Comparison of ENCODE assay signal across 8 cellular contexts in the genomic region with DNA sequence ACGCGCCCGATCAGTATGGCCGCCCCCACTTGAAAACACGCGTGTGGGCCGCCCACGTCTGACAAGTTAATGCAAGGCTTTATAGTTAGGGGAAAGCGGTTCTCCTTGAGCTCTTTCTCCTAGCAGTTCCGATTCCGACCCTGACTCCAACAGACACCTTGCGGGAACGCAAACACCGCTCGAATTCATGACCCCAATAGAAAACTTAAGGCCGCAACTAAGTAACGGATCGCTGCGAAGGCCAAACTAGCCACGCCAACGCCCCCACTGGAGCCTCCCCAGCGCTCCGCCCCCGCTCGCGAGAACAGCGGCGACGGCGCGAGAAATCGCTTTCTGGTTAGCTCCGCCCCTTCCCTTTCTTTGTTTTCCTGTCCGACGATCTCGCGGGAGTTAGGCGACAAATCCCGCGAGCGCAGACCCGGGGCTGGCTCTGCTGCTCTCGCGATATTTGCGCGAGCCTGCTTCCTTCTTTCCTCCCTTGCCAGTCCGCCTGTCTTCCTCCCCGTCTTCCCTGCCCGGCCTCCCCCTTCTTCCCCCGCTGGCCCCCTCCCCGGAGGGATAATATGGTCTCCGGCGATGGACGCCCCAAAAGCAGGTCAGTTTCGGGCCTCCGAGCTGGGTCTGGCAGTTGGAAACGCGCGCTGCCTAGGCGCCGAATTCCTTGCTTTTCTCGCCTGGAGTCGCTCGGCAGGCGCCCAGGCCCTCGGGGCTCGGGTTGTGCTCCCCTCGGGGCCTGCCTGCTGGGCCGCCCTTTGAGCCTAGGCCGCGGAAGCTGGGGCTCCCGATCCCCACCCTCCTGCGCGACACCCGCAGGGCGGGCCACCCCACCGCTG. TPM values are rescaled to one million over a fixed set of nuclear protein-coding genes. Genes with fewer than 3 reads are reported as not detected.
A peak's percentile ranks its signal among the peaks of the same experiment; 100 is the strongest.
DNase-seq lines count a peak whose midpoint lies in the region; ATAC-seq, FAIRE-seq and TF ChIP-seq lines count a peak whose summit lies in the region.

A gene with protein sequence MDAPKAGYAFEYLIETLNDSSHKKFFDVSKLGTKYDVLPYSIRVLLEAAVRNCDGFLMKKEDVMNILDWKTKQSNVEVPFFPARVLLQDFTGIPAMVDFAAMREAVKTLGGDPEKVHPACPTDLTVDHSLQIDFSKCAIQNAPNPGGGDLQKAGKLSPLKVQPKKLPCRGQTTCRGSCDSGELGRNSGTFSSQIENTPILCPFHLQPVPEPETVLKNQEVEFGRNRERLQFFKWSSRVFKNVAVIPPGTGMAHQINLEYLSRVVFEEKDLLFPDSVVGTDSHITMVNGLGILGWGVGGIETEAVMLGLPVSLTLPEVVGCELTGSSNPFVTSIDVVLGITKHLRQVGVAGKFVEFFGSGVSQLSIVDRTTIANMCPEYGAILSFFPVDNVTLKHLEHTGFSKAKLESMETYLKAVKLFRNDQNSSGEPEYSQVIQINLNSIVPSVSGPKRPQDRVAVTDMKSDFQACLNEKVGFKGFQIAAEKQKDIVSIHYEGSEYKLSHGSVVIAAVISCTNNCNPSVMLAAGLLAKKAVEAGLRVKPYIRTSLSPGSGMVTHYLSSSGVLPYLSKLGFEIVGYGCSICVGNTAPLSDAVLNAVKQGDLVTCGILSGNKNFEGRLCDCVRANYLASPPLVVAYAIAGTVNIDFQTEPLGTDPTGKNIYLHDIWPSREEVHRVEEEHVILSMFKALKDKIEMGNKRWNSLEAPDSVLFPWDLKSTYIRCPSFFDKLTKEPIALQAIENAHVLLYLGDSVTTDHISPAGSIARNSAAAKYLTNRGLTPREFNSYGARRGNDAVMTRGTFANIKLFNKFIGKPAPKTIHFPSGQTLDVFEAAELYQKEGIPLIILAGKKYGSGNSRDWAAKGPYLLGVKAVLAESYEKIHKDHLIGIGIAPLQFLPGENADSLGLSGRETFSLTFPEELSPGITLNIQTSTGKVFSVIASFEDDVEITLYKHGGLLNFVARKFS (plus strand): TSS at position 455 of the 833 bp plus-strand sequence. CDS start 122 bp downstream, at position 577.

- peaks cover 0 to 13% of the 10 kb centered on the region in 2 donors for H3K4me1 ChIP-seq in ascending aorta
- H3K4me1 ChIP-seq in right atrium auricular region = peaks cover 0 to 33% of the 10 kb centered on the region in 2 donors
- H3K4me1 ChIP-seq in psoas muscle = peaks cover 36% of the 10 kb centered on the region

- no peaks in the 10 kb centered on the region for H3K9me3 Mint-ChIP-seq in T-helper 2 cell treated with Interferon-gamma antibody and Interleukin-4, amounts not matched to agents 5 μg/mL and 100 μg/mL, for 36 hours

- peaks cover 28% of the 10 kb centered on the region for H3K36me3 Mint-ChIP-seq in T-helper 2 cell treated with Interferon-gamma antibody and Interleukin-4, amounts not matched to agents 5 μg/mL and 100 μg/mL, for 36 hours (ENCODE audit: low read depth)

- TF ChIP-seq CTCF in ascending aorta (IDR thresholded peaks at IDR 0.05) = no peak
- no peak for TF ChIP-seq CTCF in right atrium auricular region (IDR thresholded peaks at IDR 0.05)
- TF ChIP-seq CTCF in psoas muscle (IDR thresholded peaks at IDR 0.05) = no peak

- peak; percentile 88 to 93 for DNase-seq in NCI-H1930 (lab: John Stamatoyannopoulos, UW)
- DNase-seq in T-helper 2 cell treated with Interferon-gamma antibody and Interleukin-4, amounts not matched to agents 5 μg/mL and 100 μg/mL, for 36 hours (ENCODE audit: low spot score) = peak; percentile 98
- peak; percentile 97 to 99 for DNase-seq in ascending aorta (ENCODE audit: low spot score in 2 of 2)
- peak; percentile 98 for DNase-seq in right atrium auricular region (ENCODE audit: low spot score)
- DNase-seq in psoas muscle = peak; percentile 97 to 99
- peak; percentile 99 for DNase-seq in urothelium cell line (ENCODE audit: low spot score)

- 0 to 1% (median 1%) methylated on average over 77 of the region's 77 CpGs for WGBS in psoas muscle, 3 donors

- H3K27me3 ChIP-seq in ascending aorta (no peaks in the 10 kb centered on the region), right atrium auricular region (no peaks in the 10 kb centered on the region), psoas muscle (ENCODE audit: insufficient read depth in 3 of 3, low read length in 2 of 3) (no peaks in the 10 kb centered on the region)

- no peaks in the 10 kb centered on the region for H3K27me3 Mint-ChIP-seq in T-helper 2 cell treated with Interferon-gamma antibody and Interleukin-4, amounts not matched to agents 5 μg/mL and 100 μg/mL, for 36 hours (ENCODE audit: low read depth)

- H3K27ac ChIP-seq in ascending aorta (peak within 1 kb of the TSS; percentile 90 to 97), right atrium auricular region (peak within 1 kb of the TSS; percentile 96 to 99), psoas muscle (peak within 1 kb of the TSS; percentile 97)

- H3K4me3 Mint-ChIP-seq in T-helper 2 cell treated with Interferon-gamma antibody and Interleukin-4, amounts not matched to agents 5 μg/mL and 100 μg/mL, for 36 hours = peak within 1 kb of the TSS; percentile 82

- peak within 1 kb of the TSS; percentile 95 for H3K27ac Mint-ChIP-seq in T-helper 2 cell treated with Interferon-gamma antibody and Interleukin-4, amounts not matched to agents 5 μg/mL and 100 μg/mL, for 36 hours

- H3K9me3 ChIP-seq in ascending aorta (no peaks in the 10 kb centered on the region), right atrium auricular region (no peaks in the 10 kb centered on the region), psoas muscle (no peaks in the 10 kb centered on the region)

- FAIRE-seq in urothelium cell line (lab: Jason Lieb, UNC) = peak; percentile 17

- ATAC-seq in GM18499 (IDR thresholded peaks at IDR 0.05; ENCODE audit: insufficient read depth, unreplicated experiment) (peak; percentile 73), HG02970 (IDR thresholded peaks at IDR 0.05; ENCODE audit: low FRiP score, unreplicated experiment) (peak; percentile 87), psoas muscle (peak; percentile 96)

- H3K36me3 ChIP-seq in ascending aorta = peaks cover 0 to 12% of the 10 kb centered on the region in 2 donors
- H3K36me3 ChIP-seq in right atrium auricular region = peaks cover 18% of the 10 kb centered on the region
- peaks cover 0 to 32% of the 10 kb centered on the region in 2 donors for H3K36me3 ChIP-seq in psoas muscle (ENCODE audit: insufficient read depth in 1 of 2, low read depth in 1 of 2)

- H3K4me1 Mint-ChIP-seq in T-helper 2 cell treated with Interferon-gamma antibody and Interleukin-4, amounts not matched to agents 5 μg/mL and 100 μg/mL, for 36 hours (ENCODE audit: low read depth) = peaks cover 38% of the 10 kb centered on the region

- H3K4me3 ChIP-seq in ascending aorta = peak within 1 kb of the TSS; percentile 67 to 96
- peak within 1 kb of the TSS; percentile 95 to 100 for H3K4me3 ChIP-seq in right atrium auricular region
- H3K4me3 ChIP-seq in psoas muscle = peak within 1 kb of the TSS; percentile 97

- intact Hi-C loops in ascending aorta (cut with DNase I) (loop anchor here (1.0 to 10.0 kb wide), 7 partner anchors 69 to 483 kb away; a partner anchor contains a TSS), psoas muscle (cut with DNase I) (loop anchor here in 1 of 2 donors (5.0 kb wide), 1 partner anchor 104 kb away; a partner anchor contains a TSS)

RNA-seq across cellular contexts. Expression of the gene that starts here (rescaled TPM):
- total RNA-seq in ascending aorta (12.7 TPM), right atrium auricular region (10 to 100 TPM; 14.5 to 16.3 TPM), psoas muscle (10 to 100 TPM; 29.2 to 46.5 (median 42.9) TPM)
- 10 to 100 TPM; 11.0 to 24.6 (median 11.3) TPM for polyA plus RNA-seq in psoas muscle

Comparison
In these comparisons a context has a peak if more than half of its experiments do, and no peak if none do; other contexts are left out.
1. Peak in every context shown above with its lines: DNase-seq, ATAC-seq, H3K4me3 ChIP-seq and H3K27ac ChIP-seq.